In genomic region chr1:46001087-46001785, GRCh38 we compare ENCODE assay signal across 16 cellular contexts.
"Had no signal": no experiment of that assay in that cellular context is flagged by ENCODE, and none has a peak within 500 bp of the region (broad histone marks: within the 10 kb centered on the region; RNA-seq: fewer than 3 reads in every experiment).

No MANE protein-coding gene starts in this region.

- H3K36me3 Mint-ChIP-seq: activated naive CD4-positive, alpha-beta T cell treated with anti-CD3 and anti-CD28 coated beads, Interleukin-2, amount 50 U/mL, for 72 hours had no signal

- DNase-seq: activated CD4-positive, alpha-beta T cell treated with anti-CD3 and anti-CD28 coated beads, Interleukin-2, amount 50 U/mL, for 4 hours; activated CD8-positive, alpha-beta memory T cell treated with anti-CD3 and anti-CD28 coated beads, Interleukin-2, amount 10 ng/mL, durations not matched to agents 7 days and 5 days; activated effector memory CD4-positive, alpha-beta T cell treated with Interleukin-2 at 50 U/mL for 16 hours; activated T-cell treated with anti-CD3 and anti-CD28 coated beads, Interleukin-2, amount 50 U/mL, for 24 hours; amygdala; esophagus squamous epithelium; foreskin fibroblast; heart left ventricle; left ventricle myocardium superior; retina; stimulated activated CD4-positive, alpha-beta T cell treated with anti-CD3 and anti-CD28 coated beads, Interleukin-4, amount 100 ng/mL, for 24 hours; stimulated activated naive CD8-positive, alpha-beta T cell treated with anti-CD3 and anti-CD28 coated beads, Interleukin-15, amount 100 ng/mL, for 72 hours had no signal

- H3K4me1 Mint-ChIP-seq: stimulated activated naive CD8-positive, alpha-beta T cell treated with anti-CD3 and anti-CD28 coated beads, Interleukin-15, amount 100 ng/mL, for 72 hours had no signal

- H3K27me3 Mint-ChIP-seq: activated CD8-positive, alpha-beta memory T cell treated with anti-CD3 and anti-CD28 coated beads, Interleukin-2, amount 10 ng/mL, durations not matched to agents 7 days and 5 days; activated T-cell treated with anti-CD3 and anti-CD28 coated beads, Interleukin-2, amount 50 U/mL, for 24 hours; brain; stimulated activated naive CD8-positive, alpha-beta T cell treated with anti-CD3 and anti-CD28 coated beads, Interleukin-15, amount 100 ng/mL, for 72 hours had no signal

- H3K9me3 Mint-ChIP-seq: activated naive CD4-positive, alpha-beta T cell treated with anti-CD3 and anti-CD28 coated beads, Interleukin-2, amount 50 U/mL, for 72 hours; activated T-cell treated with anti-CD3 and anti-CD28 coated beads, Interleukin-2, amount 50 U/mL, for 24 hours; brain; neural crest cell; stimulated activated naive CD8-positive, alpha-beta T cell treated with anti-CD3 and anti-CD28 coated beads, Interleukin-15, amount 100 ng/mL, for 72 hours; T-helper 1 cell treated with Interleukin-12 subunit alpha and Interleukin-12 subunit beta and Interleukin-4 antibody, amounts not matched to agents 30 μg/mL and 1 μg/mL, for 36 hours had no signal

- H3K4me3 Mint-ChIP-seq: activated CD8-positive, alpha-beta memory T cell treated with anti-CD3 and anti-CD28 coated beads, Interleukin-2, amount 10 ng/mL, durations not matched to agents 7 days and 5 days; activated T-cell treated with anti-CD3 and anti-CD28 coated beads, Interleukin-2, amount 50 U/mL, for 24 hours; brain; neural crest cell; stimulated activated naive CD8-positive, alpha-beta T cell treated with anti-CD3 and anti-CD28 coated beads, Interleukin-15, amount 100 ng/mL, for 72 hours; T-helper 1 cell treated with Interleukin-12 subunit alpha and Interleukin-12 subunit beta and Interleukin-4 antibody, amounts not matched to agents 30 μg/mL and 1 μg/mL, for 36 hours had no signal

- H3K27ac Mint-ChIP-seq: activated CD8-positive, alpha-beta memory T cell treated with anti-CD3 and anti-CD28 coated beads, Interleukin-2, amount 10 ng/mL, durations not matched to agents 7 days and 5 days; activated T-cell treated with anti-CD3 and anti-CD28 coated beads, Interleukin-2, amount 50 U/mL, for 24 hours; brain; T-helper 1 cell treated with Interleukin-12 subunit alpha and Interleukin-12 subunit beta and Interleukin-4 antibody, amounts not matched to agents 30 μg/mL and 1 μg/mL, for 36 hours had no signal
